In the genomic region with DNA sequence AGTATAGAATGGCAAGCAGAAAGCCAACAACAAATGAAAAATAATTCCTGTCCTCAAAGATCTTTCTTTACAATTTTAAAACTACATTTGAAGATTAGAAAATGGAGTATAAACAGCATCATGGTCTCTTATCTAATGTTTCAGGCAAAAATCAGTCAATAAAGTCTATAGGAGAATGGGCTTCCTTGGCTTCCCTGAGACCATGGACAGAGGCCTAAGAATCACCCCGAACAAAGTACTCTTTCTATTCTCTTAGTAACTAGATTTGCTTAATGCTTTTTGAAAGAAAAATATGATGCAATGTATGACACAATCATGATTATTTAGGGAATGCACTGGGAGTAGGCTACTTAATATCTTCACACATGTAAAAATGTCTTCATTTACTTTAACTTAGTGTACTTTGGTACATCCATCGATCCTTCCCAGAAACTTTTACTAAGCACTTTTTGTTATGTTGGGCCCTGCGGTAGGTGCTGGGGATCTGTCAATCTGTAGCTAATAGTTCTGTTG, we compare ENCODE assay signal across 32 cellular contexts. TPM values are rescaled to one million over a fixed set of nuclear protein-coding genes. Genes with fewer than 3 reads are reported as not detected.
"Had no signal": no experiment of that assay in that cellular context is flagged by ENCODE, and none has a peak within 500 bp of the region (broad histone marks: within the 10 kb centered on the region; RNA-seq: fewer than 3 reads in every experiment).

No MANE protein-coding gene starts in this region.

- H3K27me3 Mint-ChIP-seq: naive thymus-derived CD4-positive, alpha-beta T cell; stimulated activated naive B cell treated with anti-CD40 and anti-IgM and Interleukin-4, amounts not matched to agents 10 μg/mL and 1 μg/mL and 100 μg/mL, for 72 hours; stimulated activated naive CD8-positive, alpha-beta T cell treated with anti-CD3 and anti-CD28 coated beads, Interleukin-15, amount 100 ng/mL, for 72 hours had no signal

- DNase-seq: colonic mucosa; dermis blood vessel endothelial cell; effector CD4-positive, alpha-beta T cell; endodermal cell; erythroblast; foreskin melanocyte; heart left ventricle; kidney glomerular epithelial cell; mammary epithelial cell; naive thymus-derived CD4-positive, alpha-beta T cell; nephron progenitor cell; posterior cingulate gyrus; sigmoid colon; stimulated activated CD4-positive, alpha-beta T cell treated with anti-CD3 and anti-CD28 coated beads, Interleukin-2, amount 100 ng/mL, for 24 hours; stimulated activated CD4-positive, alpha-beta T cell treated with anti-CD3 and anti-CD28 coated beads, Interleukin-4, amount 100 ng/mL, for 4 hours; stimulated activated naive B cell treated with anti-CD40 and anti-IgM and Interleukin-4, amounts not matched to agents 10 μg/mL and 1 μg/mL and 100 μg/mL, for 72 hours; stimulated activated naive CD8-positive, alpha-beta T cell treated with anti-CD3 and anti-CD28 coated beads, Interleukin-15, amount 100 ng/mL, for 72 hours; thyroid gland had no signal

- ATAC-seq: heart left ventricle; left lobe of liver; naive thymus-derived CD4-positive, alpha-beta T cell; stimulated activated naive B cell treated with anti-CD40 and anti-IgM and Interleukin-4, amounts not matched to agents 10 μg/mL and 1 μg/mL and 100 μg/mL, for 72 hours; stimulated activated naive CD8-positive, alpha-beta T cell treated with anti-CD3 and anti-CD28 coated beads, Interleukin-15, amount 100 ng/mL, for 72 hours had no signal

- H3K27me3 ChIP-seq: colonic mucosa, heart left ventricle, neutrophil, sigmoid colon, thyroid gland had no signal

- H3K4me3 Mint-ChIP-seq: endodermal cell; naive thymus-derived CD4-positive, alpha-beta T cell; nephron progenitor cell; stimulated activated naive B cell treated with anti-CD40 and anti-IgM and Interleukin-4, amounts not matched to agents 10 μg/mL and 1 μg/mL and 100 μg/mL, for 72 hours; stimulated activated naive CD8-positive, alpha-beta T cell treated with anti-CD3 and anti-CD28 coated beads, Interleukin-15, amount 100 ng/mL, for 72 hours; type B pancreatic cell had no signal

- H3K4me1 Mint-ChIP-seq: nephron progenitor cell; stimulated activated naive B cell treated with anti-CD40 and anti-IgM and Interleukin-4, amounts not matched to agents 10 μg/mL and 1 μg/mL and 100 μg/mL, for 72 hours; stimulated activated naive CD8-positive, alpha-beta T cell treated with anti-CD3 and anti-CD28 coated beads, Interleukin-15, amount 100 ng/mL, for 72 hours had no signal

- H3K4me1 ChIP-seq: colonic mucosa, heart left ventricle, sigmoid colon, thyroid gland had no signal

- FAIRE-seq: endothelial cell of umbilical vein, islet of Langerhans, urothelium cell line had no signal

- H3K36me3 ChIP-seq: colonic mucosa, heart left ventricle, neutrophil, sigmoid colon, thyroid gland had no signal

- H3K27ac Mint-ChIP-seq: endodermal cell; naive thymus-derived CD4-positive, alpha-beta T cell; nephron progenitor cell; stimulated activated naive B cell treated with anti-CD40 and anti-IgM and Interleukin-4, amounts not matched to agents 10 μg/mL and 1 μg/mL and 100 μg/mL, for 72 hours; stimulated activated naive CD8-positive, alpha-beta T cell treated with anti-CD3 and anti-CD28 coated beads, Interleukin-15, amount 100 ng/mL, for 72 hours; type B pancreatic cell had no signal

- H3K9me3 Mint-ChIP-seq: endodermal cell; nephron progenitor cell; stimulated activated naive CD8-positive, alpha-beta T cell treated with anti-CD3 and anti-CD28 coated beads, Interleukin-15, amount 100 ng/mL, for 72 hours; type B pancreatic cell had no signal

- H3K9me3 ChIP-seq: colonic mucosa, heart left ventricle, neutrophil, sigmoid colon, thyroid gland had no signal

- H3K4me3 ChIP-seq: colonic mucosa, heart left ventricle, sigmoid colon, skin epidermis, thyroid gland had no signal

- H3K36me3 Mint-ChIP-seq: naive thymus-derived CD4-positive, alpha-beta T cell; stimulated activated naive B cell treated with anti-CD40 and anti-IgM and Interleukin-4, amounts not matched to agents 10 μg/mL and 1 μg/mL and 100 μg/mL, for 72 hours; type B pancreatic cell had no signal

- H3K27ac ChIP-seq: colonic mucosa, heart left ventricle, neutrophil, sigmoid colon, skin epidermis, thyroid gland had no signal

RNA-seq across cellular contexts. Expression of gene GRM3, which starts 17.3 kb away (rescaled TPM):
- total RNA-seq: colonic mucosa; dermis blood vessel endothelial cell; endothelial cell of umbilical vein; glomerular endothelial cell; left lobe of liver; lower leg skin; mammary epithelial cell; mesenteric fat pad; mononuclear cell; naive thymus-derived CD4-positive, alpha-beta T cell; osteoblast; pulmonary artery endothelial cell; subcutaneous adipose tissue; thyroid gland had no signal
- polyA plus RNA-seq: endothelial cell of umbilical vein; mammary epithelial cell; naive thymus-derived CD4-positive, alpha-beta T cell; sigmoid colon had no signal
